ENCODE assay signal across 37 cellular contexts in the genomic region with DNA sequence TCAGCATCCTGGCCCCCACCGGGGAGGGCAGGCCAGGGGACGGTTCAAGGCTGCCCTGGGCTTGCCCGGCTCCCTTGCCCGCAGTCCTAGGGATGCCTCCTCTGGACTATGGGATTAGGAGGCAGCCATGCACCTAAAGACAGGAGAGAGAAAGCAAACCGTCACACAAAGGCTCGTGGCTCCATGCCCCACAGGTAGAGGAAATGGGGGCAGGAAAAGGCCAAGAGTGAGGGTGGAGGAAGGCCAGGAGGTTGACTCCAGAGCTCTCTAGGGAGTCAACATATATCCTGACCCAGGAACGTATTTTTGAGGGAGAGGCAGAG. TPM values are rescaled to one million over a fixed set of nuclear protein-coding genes. Genes with fewer than 3 reads are reported as not detected.
DNase-seq lines count a peak whose midpoint lies in the region; ATAC-seq and TF ChIP-seq lines count a peak whose summit lies in the region.
"Had no signal": no experiment of that assay in that cellular context is flagged by ENCODE, and none has a peak within 500 bp of the region (broad histone marks: within the 10 kb centered on the region; RNA-seq: fewer than 3 reads in every experiment).

No MANE protein-coding gene starts in this region.

- CTCF ChIA-PET in activated B cell treated with CpG ODN at 0.5 μM for 24 hours (lab: Charles Lee): interaction anchor here (0.9 kb wide), 1 partner anchor 20 kb away, joined by 3 read pairs; no protein-coding TSS in a partner anchor

- H3K36me3 ChIP-seq in mucosa of descending colon (ENCODE audit: low read depth): no peaks in the 10 kb centered on the region
- peaks cover 63% of the 10 kb centered on the region for H3K36me3 ChIP-seq in upper lobe of right lung

- H3K27ac Mint-ChIP-seq in natural killer cell (peak overlapping the region; percentile 67 to 75), activated B cell treated with CpG ODN at 0.5 μM for 24 hours (peak overlapping the region; percentile 60)
- peak overlapping the region in 1 of 2 donors; percentile 35 for H3K27ac Mint-ChIP-seq in natural killer cell treated with Interleukin-12 subunit alpha and Interleukin-12 subunit beta and Interleukin-15 and Interleukin-18, amount 100 ng/mL, for 72 hours

- H3K4me3 Mint-ChIP-seq in natural killer cell (no peak overlapping the region), activated B cell treated with CpG ODN at 0.5 μM for 24 hours (no peak overlapping the region)
- no peak overlapping the region for H3K4me3 Mint-ChIP-seq in natural killer cell treated with Interleukin-12 subunit alpha and Interleukin-12 subunit beta and Interleukin-15 and Interleukin-18, amount 100 ng/mL, for 72 hours

- H3K9me3 Mint-ChIP-seq in natural killer cell (no peaks in the 10 kb centered on the region), activated B cell treated with CpG ODN at 0.5 μM for 24 hours (no peaks in the 10 kb centered on the region)
- no peaks in the 10 kb centered on the region for H3K9me3 Mint-ChIP-seq in natural killer cell treated with Interleukin-12 subunit alpha and Interleukin-12 subunit beta and Interleukin-15 and Interleukin-18, amount 100 ng/mL, for 72 hours

- H3K4me1 ChIP-seq in mucosa of descending colon (ENCODE audit: low read depth) (peaks cover 14% of the 10 kb centered on the region), upper lobe of right lung (peaks cover 40% of the 10 kb centered on the region)

- DNase-seq in natural killer cell (no peak), activated B cell treated with CpG ODN at 0.5 μM for 24 hours (no peak), mucosa of descending colon (no peak), upper lobe of right lung (no peak), T-helper 1 cell (no peak), kidney tubule cell (ENCODE audit: low spot score) (no peak)
- no peak for DNase-seq in natural killer cell treated with Interleukin-12 subunit alpha and Interleukin-12 subunit beta and Interleukin-15 and Interleukin-18, amount 100 ng/mL, for 72 hours (ENCODE audit: low spot score)
- DNase-seq: activated CD4-positive, alpha-beta T cell treated with anti-CD3 and anti-CD28 coated beads for 1 hour; activated gamma-delta T cell treated with Interleukin-2 at 50 U/mL for 16 hours; amygdala; brain microvascular endothelial cell; DMS79 treated with DMSO at 0.1 percent for 48 hours; GDM1; hippocampal formation; IMR-90; mesendoderm; MV-4-11; NCI-H1436; NCI-H2081 treated with DMSO at 0.1 percent for 48 hours; NCI-H226; NCI-H526 treated with DMSO at 0.1 percent for 48 hours; nucleus accumbens; sigmoid colon; stimulated activated CD4-positive, alpha-beta T cell treated with anti-CD3 and anti-CD28 coated beads, Interleukin-4, amount 100 ng/mL, for 24 hours had no signal

- TF ChIP-seq CTCF in natural killer cell (IDR thresholded peaks at IDR 0.05) (no peak), activated B cell treated with CpG ODN at 0.5 μM for 24 hours (IDR thresholded peaks at IDR 0.05) (no peak), mucosa of descending colon (IDR thresholded peaks at IDR 0.05) (no peak), upper lobe of right lung (IDR thresholded peaks at IDR 0.05) (no peak)

- H3K9me3 ChIP-seq in mucosa of descending colon (no peaks in the 10 kb centered on the region), upper lobe of right lung (no peaks in the 10 kb centered on the region)
- H3K9me3 ChIP-seq: gastroesophageal sphincter, sigmoid colon, upper lobe of left lung had no signal

- intact Hi-C loops in natural killer cell (cut with micrococcal nuclease): no loop called here
- intact Hi-C loops in activated B cell treated with CpG ODN at 0.5 μM for 24 hours (cut with micrococcal nuclease): no loop called here
- intact Hi-C loops in mucosa of descending colon (cut with DNase I, micrococcal nuclease): no loop called here
- intact Hi-C loops in upper lobe of right lung (cut with DNase I): loop anchor here (10.0 kb wide), 1 partner anchor 62 kb away; no protein-coding TSS in a partner anchor

- H3K27me3 Mint-ChIP-seq in natural killer cell (ENCODE audit: low read depth in 2 of 2) (no peaks in the 10 kb centered on the region), activated B cell treated with CpG ODN at 0.5 μM for 24 hours (no peaks in the 10 kb centered on the region)
- H3K27me3 Mint-ChIP-seq in natural killer cell treated with Interleukin-12 subunit alpha and Interleukin-12 subunit beta and Interleukin-15 and Interleukin-18, amount 100 ng/mL, for 72 hours: no peaks in the 10 kb centered on the region

- ATAC-seq in natural killer cell (no peak), activated B cell treated with CpG ODN at 0.5 μM for 24 hours (ENCODE audit: low read depth) (no peak), mucosa of descending colon (peak; percentile 6), upper lobe of right lung (peak; percentile 12)
- ATAC-seq in natural killer cell treated with Interleukin-12 subunit alpha and Interleukin-12 subunit beta and Interleukin-15 and Interleukin-18, amount 100 ng/mL, for 72 hours: no peak
- ATAC-seq: gastroesophageal sphincter, HCT116, Right ventricle myocardium inferior, SK-N-SH treated with all-trans-retinoic acid at 6 μM for 48 hours had no signal

- POLR2A ChIA-PET in activated B cell treated with CpG ODN at 0.5 μM for 24 hours (lab: Charles Lee): no interaction called here

- no peak overlapping the region for H3K4me3 ChIP-seq in mucosa of descending colon
- H3K4me3 ChIP-seq in upper lobe of right lung: no peak overlapping the region
- H3K4me3 ChIP-seq: gastroesophageal sphincter, sigmoid colon, upper lobe of left lung had no signal

- H3K36me3 Mint-ChIP-seq in natural killer cell (no peaks in the 10 kb centered on the region), activated B cell treated with CpG ODN at 0.5 μM for 24 hours (ENCODE audit: low read depth) (peaks cover 69% of the 10 kb centered on the region)
- H3K36me3 Mint-ChIP-seq in natural killer cell treated with Interleukin-12 subunit alpha and Interleukin-12 subunit beta and Interleukin-15 and Interleukin-18, amount 100 ng/mL, for 72 hours: peaks cover 5% of the 10 kb centered on the region

- H3K4me1 Mint-ChIP-seq in natural killer cell (peaks cover 55 to 66% of the 10 kb centered on the region in 2 donors), activated B cell treated with CpG ODN at 0.5 μM for 24 hours (peaks cover 50% of the 10 kb centered on the region)
- H3K4me1 Mint-ChIP-seq in natural killer cell treated with Interleukin-12 subunit alpha and Interleukin-12 subunit beta and Interleukin-15 and Interleukin-18, amount 100 ng/mL, for 72 hours (ENCODE audit: low read depth in 2 of 2): peaks cover 38 to 44% of the 10 kb centered on the region in 2 donors

- H3K27ac ChIP-seq in upper lobe of right lung: no peak overlapping the region
- H3K27ac ChIP-seq: brain microvascular endothelial cell, C4-2B, gastroesophageal sphincter, sigmoid colon, upper lobe of left lung had no signal

- H3K27me3 ChIP-seq in upper lobe of right lung: no peaks in the 10 kb centered on the region
- H3K27me3 ChIP-seq: brain microvascular endothelial cell, gastroesophageal sphincter, sigmoid colon, upper lobe of left lung had no signal

RNA-seq across cellular contexts. Expression of a gene that starts 9.7 kb away (rescaled TPM):
- total RNA-seq in natural killer cell: 100 to 1,000 TPM; 105 to 149 (median 130) TPM
- 100 to 1,000 TPM; 141 to 157 TPM for total RNA-seq in natural killer cell treated with Interleukin-12 subunit alpha and Interleukin-12 subunit beta and Interleukin-15 and Interleukin-18, amount 100 ng/mL, for 72 hours
- 66.9 and 74.5 TPM in 2 replicates for total RNA-seq in activated B cell treated with CpG ODN at 0.5 μM for 24 hours
- 100 to 1,000 TPM in 2 of 3 donors, 10 to 100 TPM in 1; 89.8 to 117 (median 104) TPM for total RNA-seq in mucosa of descending colon
- 216 TPM for total RNA-seq in upper lobe of right lung

RNA-seq across cellular contexts. Expression of a gene that starts 53.1 kb away (rescaled TPM):
- not detected for total RNA-seq in natural killer cell
- not detected for total RNA-seq in natural killer cell treated with Interleukin-12 subunit alpha and Interleukin-12 subunit beta and Interleukin-15 and Interleukin-18, amount 100 ng/mL, for 72 hours
- not detected in 2 replicates for total RNA-seq in activated B cell treated with CpG ODN at 0.5 μM for 24 hours
- total RNA-seq in mucosa of descending colon: not detected
- total RNA-seq in upper lobe of right lung: not detected
- total RNA-seq: activated CD8-positive, alpha-beta memory T cell treated with anti-CD3 and anti-CD28 coated beads for 36 hours; cerebellum; endothelial cell of umbilical vein; fibroblast of lung; gastroesophageal sphincter; IMR-90; LHCN-M2; pulmonary artery endothelial cell; Right ventricle myocardium inferior; sigmoid colon; T-helper 2 cell treated with Interferon-gamma antibody and Interleukin-4, amounts not matched to agents 100 ng/mL and 5 ng/mL, for 36 hours; upper lobe of left lung had no signal

Comparison
In these comparisons a context has a peak if more than half of its experiments do, and no peak if none do; other contexts are left out.
1. ATAC-seq: peak in mucosa of descending colon (single experiment) and upper lobe of right lung (single experiment); none in natural killer cell (0 of 3), natural killer cell treated with Interleukin-12 subunit alpha and Interleukin-12 subunit beta and Interleukin-15 and Interleukin-18, amount 100 ng/mL, for 72 hours (0 of 2) and activated B cell treated with CpG ODN at 0.5 μM for 24 hours (single experiment).